In genomic region chr14:104932676-104933631, GRCh38 we compare ENCODE assay signal across 8 cellular contexts. TPM values are rescaled to one million over a fixed set of nuclear protein-coding genes. Genes with fewer than 3 reads are reported as not detected.
DNase-seq lines count a peak whose midpoint lies in the region; ATAC-seq and TF ChIP-seq lines count a peak whose summit lies in the region.

No MANE protein-coding gene starts in this region.

- H3K9ac ChIP-seq in MM.1S (ENCODE audit: low read length): no peak overlapping the region

- peaks cover 21% of the 10 kb centered on the region for H3K27me3 ChIP-seq in A673 (replicated peaks; ENCODE audit: insufficient read depth, low read depth, low read length, poor library complexity)
- peaks cover 17% of the 10 kb centered on the region for H3K27me3 ChIP-seq in MM.1S (replicated peaks; ENCODE audit: insufficient read depth, low read length)
- peaks cover 0 to 44% (median 9%) of the 10 kb centered on the region in 7 donors for H3K27me3 ChIP-seq in heart right ventricle
- peaks cover 0 to 4% (median 0%) of the 10 kb centered on the region in 4 donors for H3K27me3 ChIP-seq in upper lobe of left lung

- no peaks in the 10 kb centered on the region for H3K36me3 ChIP-seq in A673 (ENCODE audit: insufficient read depth, low read length, poor library complexity, severe bottlenecking)
- no peaks in the 10 kb centered on the region for H3K36me3 ChIP-seq in MM.1S (replicated peaks; ENCODE audit: insufficient read depth, low read length)
- no peaks in the 10 kb centered on the region for H3K36me3 ChIP-seq in heart right ventricle
- H3K36me3 ChIP-seq in upper lobe of left lung: no peaks in the 10 kb centered on the region

- no TSS peak for BruUV-seq in A673 (replicated peaks; lab: Mats Ljungman, UMichigan)

- peaks cover 2% of the 10 kb centered on the region for H3K4me1 Mint-ChIP-seq in activated naive CD8-positive, alpha-beta T cell treated with anti-CD3 and anti-CD28 coated beads, Interleukin-2, amount 10 ng/mL, durations not matched to agents 7 days and 5 days

- H2AFZ ChIP-seq in MM.1S (ENCODE audit: low read length): no peak overlapping the region

- DNase-seq in A673 (ENCODE audit: low spot score) (peak; percentile 93), MM.1S (peak; percentile 14), SW 1271 (lab: John Stamatoyannopoulos, UW) (peak; percentile 62 to 70), heart right ventricle (peak; percentile 86 to 92), posterior vena cava (ENCODE audit: low spot score) (peak; percentile 97), upper lobe of left lung (peak; percentile 78 to 96)
- DNase-seq in activated naive CD8-positive, alpha-beta T cell treated with anti-CD3 and anti-CD28 coated beads, Interleukin-2, amount 10 ng/mL, durations not matched to agents 7 days and 5 days: peak; percentile 93

- H3K9me3 ChIP-seq in A673 (ENCODE audit: low read depth, low read length, poor library complexity, severe bottlenecking): no peaks in the 10 kb centered on the region
- H3K9me3 ChIP-seq in MM.1S (replicated peaks; ENCODE audit: insufficient read depth, low read length): no peaks in the 10 kb centered on the region
- no peaks in the 10 kb centered on the region for H3K9me3 ChIP-seq in heart right ventricle
- H3K9me3 ChIP-seq in upper lobe of left lung: no peaks in the 10 kb centered on the region

- H3K4me3 ChIP-seq in A673 (ENCODE audit: low read depth, low read length, poor library complexity, severe bottlenecking) (peak overlapping the region; percentile 52), MM.1S (ENCODE audit: low read length) (no peak overlapping the region), heart right ventricle (peak overlapping the region; percentile 40 to 70 (median 66)), upper lobe of left lung (peak overlapping the region; percentile 56 to 67 (median 63))

- no peak overlapping the region for H3K27ac Mint-ChIP-seq in activated naive CD8-positive, alpha-beta T cell treated with anti-CD3 and anti-CD28 coated beads, Interleukin-2, amount 10 ng/mL, durations not matched to agents 7 days and 5 days

- CTCF ChIA-PET in A673 (lab: Charles Lee): no interaction called here

- intact Hi-C loops in A673 (cut with micrococcal nuclease; ENCODE audit: unreplicated experiment) (no loop called here), heart right ventricle (cut with DNase I) (loop anchor here in 1 of 10 donors (5.0 kb wide), 1 partner anchor 34 kb away; no protein-coding TSS in a partner anchor), posterior vena cava (cut with DNase I) (loop anchor here in 1 of 2 donors (5.0 kb wide), 1 partner anchor 34 kb away; no protein-coding TSS in a partner anchor)

- whole genome bisulfite sequencing in heart right ventricle, 2 donors: 2 to 4% methylated on average over 90 to 99 of the region's 100 CpGs
- WGBS in upper lobe of left lung, 2 donors: 19 to 20% methylated on average over 2 to 30 of the region's 100 CpGs

- no peaks in the 10 kb centered on the region for H4K20me1 ChIP-seq in MM.1S (ENCODE audit: insufficient read depth, low read length)

- no peak for TF ChIP-seq EP300 in upper lobe of left lung (IDR thresholded peaks at IDR 0.05)

- POLR2A ChIA-PET in A673 (lab: Charles Lee; ENCODE audit: low non-redundant PET): interaction anchor here (0.7 kb wide), 1 partner anchor 113 kb away, joined by 3 read pairs; no protein-coding TSS in a partner anchor
- POLR2A ChIA-PET in activated naive CD8-positive, alpha-beta T cell treated with anti-CD3 and anti-CD28 coated beads, Interleukin-2, amount 10 ng/mL, durations not matched to agents 7 days and 5 days (lab: Charles Lee): no interaction called here

- no peak overlapping the region for H3K4me2 ChIP-seq in MM.1S (ENCODE audit: low read depth, low read length)

- ATAC-seq in GM18909 (IDR thresholded peaks at IDR 0.05; ENCODE audit: poor library complexity, unreplicated experiment): peak; percentile 59
- ATAC-seq in activated naive CD8-positive, alpha-beta T cell treated with anti-CD3 and anti-CD28 coated beads, Interleukin-2, amount 10 ng/mL, durations not matched to agents 7 days and 5 days (ENCODE audit: low read depth): peak; percentile 82
- ATAC-seq in heart right ventricle: peak; percentile 82 to 92 (median 86)
- peak; percentile 84 to 93 for ATAC-seq in upper lobe of left lung (ENCODE audit: low FRiP score in 2 of 2)

- no peaks in the 10 kb centered on the region for H3F3A ChIP-seq in MM.1S (ENCODE audit: insufficient read depth, low read length)

- no peaks in the 10 kb centered on the region for H3K79me2 ChIP-seq in MM.1S (ENCODE audit: low read length)

- H3K27ac ChIP-seq in A673 (ENCODE audit: low read depth, low read length, poor library complexity, severe bottlenecking): no peak overlapping the region
- no peak overlapping the region for H3K27ac ChIP-seq in MM.1S (ENCODE audit: low read length)
- H3K27ac ChIP-seq in heart right ventricle: peak overlapping the region in 7 of 10 donors; percentile 1 to 65 (median 58)
- H3K27ac ChIP-seq in upper lobe of left lung: peak overlapping the region in 2 of 4 donors; percentile 38 to 63

- H3K4me3 Mint-ChIP-seq in activated naive CD8-positive, alpha-beta T cell treated with anti-CD3 and anti-CD28 coated beads, Interleukin-2, amount 10 ng/mL, durations not matched to agents 7 days and 5 days: peak overlapping the region; percentile 67

- no peaks in the 10 kb centered on the region for H3K4me1 ChIP-seq in A673 (ENCODE audit: insufficient read depth, low read length, poor library complexity, severe bottlenecking)
- H3K4me1 ChIP-seq in MM.1S (ENCODE audit: low read length): no peaks in the 10 kb centered on the region
- H3K4me1 ChIP-seq in heart right ventricle: peaks cover 6 to 18% (median 14%) of the 10 kb centered on the region in 9 donors
- H3K4me1 ChIP-seq in upper lobe of left lung: peaks cover 10 to 26% (median 13%) of the 10 kb centered on the region in 4 donors

- H3K9me3 Mint-ChIP-seq in activated naive CD8-positive, alpha-beta T cell treated with anti-CD3 and anti-CD28 coated beads, Interleukin-2, amount 10 ng/mL, durations not matched to agents 7 days and 5 days: no peaks in the 10 kb centered on the region

- no peaks in the 10 kb centered on the region for H3K36me3 Mint-ChIP-seq in activated naive CD8-positive, alpha-beta T cell treated with anti-CD3 and anti-CD28 coated beads, Interleukin-2, amount 10 ng/mL, durations not matched to agents 7 days and 5 days

- H3K9me2 ChIP-seq in MM.1S (replicated peaks; ENCODE audit: insufficient read depth, low read length): no peaks in the 10 kb centered on the region

- TF ChIP-seq CTCF in A673 (conservative IDR thresholded peaks at IDR 0.05; ENCODE audit: low read depth, low read length): peak; percentile 66
- TF ChIP-seq CTCF in MM.1S (IDR thresholded peaks at IDR 0.05; ENCODE audit: low read length): peak; percentile 28
- TF ChIP-seq CTCF in heart right ventricle (IDR thresholded peaks at IDR 0.05): peak; percentile 49 to 83 (median 73)
- peak; percentile 80 to 91 (median 86) for TF ChIP-seq CTCF in upper lobe of left lung (IDR thresholded peaks at IDR 0.05)

- peak in 1 of 4 donors; percentile 26 for TF ChIP-seq POLR2A in upper lobe of left lung (IDR thresholded peaks at IDR 0.05)

- H3K27me3 Mint-ChIP-seq in activated naive CD8-positive, alpha-beta T cell treated with anti-CD3 and anti-CD28 coated beads, Interleukin-2, amount 10 ng/mL, durations not matched to agents 7 days and 5 days: peaks cover 24% of the 10 kb centered on the region

RNA-seq across cellular contexts. Expression of gene PLD4, which starts 8.3 kb away (rescaled TPM):
- total RNA-seq in A673 (2021) (not detected in 2 replicates), heart right ventricle (under 1 TPM in 9 of 10 donors, not detected in 1; 0.23 to 0.91 (median 0.50) TPM), posterior vena cava (under 1 TPM in 1 of 2 donors, not detected in 1; 0.24 TPM), upper lobe of left lung (1 to 10 TPM in 2 of 6 donors, under 1 TPM in 1, not detected in 3; under 0.01 to 6.1 (median 2.5) TPM)
- under 1 TPM in 1 of 2 experiments, not detected in 1; 0.06 TPM for total RNA-seq in activated naive CD8-positive, alpha-beta T cell treated with anti-CD3 and anti-CD28 coated beads, Interleukin-2, amount 10 ng/mL, durations not matched to agents 7 days and 5 days
- under 1 TPM; 0.07 to 0.13 TPM for polyA plus RNA-seq in heart right ventricle

RNA-seq across cellular contexts. Expression of gene AHNAK2, which starts 45.2 kb away (rescaled TPM):
- total RNA-seq in A673 (2021): 0.56 and 0.59 TPM in 2 replicates
- total RNA-seq in activated naive CD8-positive, alpha-beta T cell treated with anti-CD3 and anti-CD28 coated beads, Interleukin-2, amount 10 ng/mL, durations not matched to agents 7 days and 5 days: under 1 TPM; 0.06 TPM
- total RNA-seq in heart right ventricle: 10 to 100 TPM in 1 of 10 donors, 1 to 10 TPM in 9; 1.1 to 29.5 (median 2.6) TPM
- polyA plus RNA-seq in heart right ventricle: 1 to 10 TPM; 3.5 to 4.0 TPM
- 100 to 1,000 TPM; 242 to 274 TPM for total RNA-seq in posterior vena cava
- total RNA-seq in upper lobe of left lung: 10 to 100 TPM in 4 of 6 donors, 1 to 10 TPM in 2; 4.3 to 48.0 (median 12.9) TPM

RNA-seq across cellular contexts. Expression of gene CLBA1, which starts 52.6 kb away (rescaled TPM):
- total RNA-seq in A673 (2021) (14.3 and 14.6 TPM in 2 replicates), heart right ventricle (1 to 10 TPM; 1.2 to 3.1 (median 2.4) TPM), posterior vena cava (1 to 10 TPM; 4.7 to 5.6 TPM), upper lobe of left lung (10 to 100 TPM; 11.1 to 44.0 (median 13.3) TPM)
- 1 to 10 TPM; 1.2 TPM for total RNA-seq in activated naive CD8-positive, alpha-beta T cell treated with anti-CD3 and anti-CD28 coated beads, Interleukin-2, amount 10 ng/mL, durations not matched to agents 7 days and 5 days
- polyA plus RNA-seq in heart right ventricle: 1 to 10 TPM; 2.9 to 3.5 TPM

Comparison
In these comparisons a context has a peak if more than half of its experiments do, and no peak if none do; other contexts are left out.
1. DNase-seq: peak in every context shown above with its lines; median percentile 97 in posterior vena cava; 93 in A673; 93 in activated naive CD8-positive, alpha-beta T cell treated with anti-CD3 and anti-CD28 coated beads, Interleukin-2, amount 10 ng/mL, durations not matched to agents 7 days and 5 days; 89 in heart right ventricle; 87 in upper lobe of left lung; 66 in SW 1271; 14 in MM.1S.
2. H3K27ac ChIP-seq: peak in heart right ventricle (7 of 10); none in A673 (single experiment) and MM.1S (single experiment).
3. CTCF ChIP-seq: peak in every context shown above with its lines; median percentile 86 in upper lobe of left lung; 73 in heart right ventricle; 66 in A673; 28 in MM.1S.
4. RNA of gene AHNAK2, which starts 45.2 kb away (total RNA-seq): 242 to 274 TPM in posterior vena cava; 4.3 to 48.0 TPM in upper lobe of left lung, 1.1 to 29.5 TPM in heart right ventricle, 0.56 to 0.59 TPM in A673 and 0.06 TPM in activated naive CD8-positive, alpha-beta T cell treated with anti-CD3 and anti-CD28 coated beads, Interleukin-2, amount 10 ng/mL, durations not matched to agents 7 days and 5 days; every median in the first group is over 4 times any median in the second.
5. Peak in every context shown above with its lines, with median percentiles within 50 percentile points of each other: ATAC-seq.